ENCODE assay signal across 17 cellular contexts in genomic region chr7:17774248-17774647, GRCh38.
A peak's percentile ranks its signal among the peaks of the same experiment; 100 is the strongest.
DNase-seq lines count a peak whose midpoint lies in the region; ATAC-seq, FAIRE-seq and TF ChIP-seq lines count a peak whose summit lies in the region.
"Had no signal": no experiment of that assay in that cellular context is flagged by ENCODE, and none has a peak within 500 bp of the region (broad histone marks: within the 10 kb centered on the region; RNA-seq: fewer than 3 reads in every experiment).

No MANE protein-coding gene starts in this region.

- no peaks in the 10 kb centered on the region for H3K9me3 Mint-ChIP-seq in activated CD4-positive, alpha-beta memory T cell treated with anti-CD3 and anti-CD28 coated beads, Interleukin-2, amount 10 ng/mL, durations not matched to agents 7 days and 5 days

- no peaks in the 10 kb centered on the region for H3K36me3 ChIP-seq in left ventricle myocardium inferior
- H3K36me3 ChIP-seq in Panc1 (ENCODE audit: control insufficient read depth, insufficient read depth, low read length), result no peaks in the 10 kb centered on the region
- H3K36me3 ChIP-seq in aorta (ENCODE audit: control insufficient read depth in 1 of 2, insufficient read depth in 2 of 2, low read length in 1 of 2), result no peaks in the 10 kb centered on the region

- CTCF ChIA-PET in Panc1 (lab: Charles Lee), result interaction anchor here (0.6 kb wide), 1 partner anchor 873 kb away, joined by 3 read pairs; no protein-coding TSS in a partner anchor
- CTCF ChIA-PET in activated CD4-positive, alpha-beta memory T cell treated with anti-CD3 and anti-CD28 coated beads, Interleukin-2, amount 10 ng/mL, durations not matched to agents 7 days and 5 days (lab: Charles Lee), result interaction anchor here (0.8 kb wide), 1 partner anchor 93 kb away, joined by 3 read pairs; no protein-coding TSS in a partner anchor

- H3K36me3 Mint-ChIP-seq in activated CD4-positive, alpha-beta memory T cell treated with anti-CD3 and anti-CD28 coated beads, Interleukin-2, amount 10 ng/mL, durations not matched to agents 7 days and 5 days (ENCODE audit: low read depth), result no peaks in the 10 kb centered on the region

- WGBS in aorta, 2 donors, result 60 to 66% methylated on average over 2 of the region's 2 CpGs

- FAIRE-seq in GM12892 (lab: Jason Lieb, UNC), result no peak
- FAIRE-seq: keratinocyte had no signal

- intact Hi-C loops in Right ventricle myocardium superior (cut with DNase I) (no loop called here), left ventricle myocardium inferior (cut with micrococcal nuclease) (no loop called here), Panc1 (cut with micrococcal nuclease; ENCODE audit: unreplicated experiment) (loop anchor here (5.0 kb wide), 1 partner anchor 168 kb away; the partner anchor contains the start of gene SNX13), aorta (cut with DNase I) (no loop called here)

- H3K4me1 ChIP-seq in left ventricle myocardium inferior (peaks cover 33% of the 10 kb centered on the region), Panc1 (ENCODE audit: control insufficient read depth, insufficient read depth, low read length) (peaks cover 10% of the 10 kb centered on the region; the same call in 1 of the 2 replicates), aorta (ENCODE audit: control insufficient read depth in 1 of 2, insufficient read depth in 2 of 2, low read length in 2 of 2) (no peaks in the 10 kb centered on the region)

- no peaks in the 10 kb centered on the region for H3K27me3 Mint-ChIP-seq in activated CD4-positive, alpha-beta memory T cell treated with anti-CD3 and anti-CD28 coated beads, Interleukin-2, amount 10 ng/mL, durations not matched to agents 7 days and 5 days
- H3K27me3 Mint-ChIP-seq: B cell had no signal

- no TSS peak for BruUV-seq in Panc1 (replicated peaks; lab: Mats Ljungman, UMichigan)

- H3K4me3 ChIP-seq in left ventricle myocardium inferior (no peak overlapping the region), Panc1 (ENCODE audit: low read depth in 2 of 2, low read length in 2 of 2) (no peak overlapping the region), fibroblast of mammary gland (ENCODE audit: control insufficient read depth, low read depth, low read length) (no peak overlapping the region), aorta (ENCODE audit: low read length in 2 of 2) (no peak overlapping the region)

- ATAC-seq in Right ventricle myocardium superior (ENCODE audit: poor library complexity) (peak; percentile 38), Panc1 (peak; percentile 49; the same call in 1 of the 2 replicates), aorta (ENCODE audit: low FRiP score) (peak; percentile 33)

- H3K27ac ChIP-seq in left ventricle myocardium inferior (replicated peaks) (no peak overlapping the region), Panc1 (ENCODE audit: low read length) (no peak overlapping the region), aorta (ENCODE audit: low read depth in 1 of 2, low read length in 2 of 2) (no peak overlapping the region)

- H3K9me3 ChIP-seq in left ventricle myocardium inferior (replicated peaks) (no peaks in the 10 kb centered on the region), Panc1 (ENCODE audit: control insufficient read depth, insufficient read depth, low read depth, low read length) (no peaks in the 10 kb centered on the region), aorta (ENCODE audit: control insufficient read depth, low read length) (no peaks in the 10 kb centered on the region)

- no peak overlapping the region for H3K4me3 Mint-ChIP-seq in activated CD4-positive, alpha-beta memory T cell treated with anti-CD3 and anti-CD28 coated beads, Interleukin-2, amount 10 ng/mL, durations not matched to agents 7 days and 5 days
- H3K4me3 Mint-ChIP-seq: B cell had no signal

- TF ChIP-seq POLR2A in GM12892 (IDR thresholded peaks at IDR 0.05; ENCODE audit: low read depth, low read length), result no peak

- DNase-seq in Right ventricle myocardium superior, result no peak
- DNase-seq in left ventricle myocardium inferior, result no peak
- DNase-seq in Panc1 (ENCODE audit: low read depth, low spot score), result no peak
- peak; percentile 95 for DNase-seq in fibroblast of mammary gland (ENCODE audit: low read depth)
- no peak for DNase-seq in aorta
- DNase-seq in NCI-H2081 (lab: John Stamatoyannopoulos, UW), result no peak
- DNase-seq in activated CD4-positive, alpha-beta memory T cell treated with anti-CD3 and anti-CD28 coated beads, Interleukin-2, amount 10 ng/mL, durations not matched to agents 7 days and 5 days, result no peak
- DNase-seq in GM12892 (ENCODE audit: insufficient read length), result no peak
- DNase-seq: activated effector memory CD4-positive, alpha-beta T cell treated with anti-CD3 and anti-CD28 coated beads, Interleukin-2, amount 50 U/mL, for 16 hours; effector CD4-positive, alpha-beta T cell; NCI-H1930; occipital lobe; SHP77 treated with DMSO at 0.1 percent for 48 hours; stimulated activated CD4-positive, alpha-beta T cell treated with anti-CD3 and anti-CD28 coated beads, Interleukin-4, amount 100 ng/mL, for 24 hours; substantia nigra had no signal

- H3K27me3 ChIP-seq in left ventricle myocardium inferior (ENCODE audit: low read depth) (no peaks in the 10 kb centered on the region), Panc1 (ENCODE audit: control insufficient read depth, insufficient read depth, low read length) (no peaks in the 10 kb centered on the region; the same call in 1 of the 2 replicates), aorta (ENCODE audit: control insufficient read depth in 1 of 2, insufficient read depth in 2 of 2, low read length in 1 of 2) (no peaks in the 10 kb centered on the region)

- H3K27ac Mint-ChIP-seq in activated CD4-positive, alpha-beta memory T cell treated with anti-CD3 and anti-CD28 coated beads, Interleukin-2, amount 10 ng/mL, durations not matched to agents 7 days and 5 days, result no peak overlapping the region
- H3K27ac Mint-ChIP-seq: B cell had no signal

- in situ Hi-C loops in Panc1 (cut with HindIII; ENCODE audit: low pct_unique_long_range_greater_than_20kb, low sequenced_read_pairs), result no loop called here

- H3K4me1 Mint-ChIP-seq in activated CD4-positive, alpha-beta memory T cell treated with anti-CD3 and anti-CD28 coated beads, Interleukin-2, amount 10 ng/mL, durations not matched to agents 7 days and 5 days, result peaks cover 6% of the 10 kb centered on the region

- TF ChIP-seq CTCF in left ventricle myocardium inferior (IDR thresholded peaks at IDR 0.05; ENCODE audit: borderline replicate concordance) (no peak), Panc1 (IDR thresholded peaks at IDR 0.05) (no peak), fibroblast of mammary gland (conservative IDR thresholded peaks at IDR 0.05; ENCODE audit: control insufficient read depth, insufficient read depth, low read depth, low read length) (no peak)

- POLR2A ChIA-PET in Panc1 (lab: Charles Lee), result no interaction called here
- POLR2A ChIA-PET in activated CD4-positive, alpha-beta memory T cell treated with anti-CD3 and anti-CD28 coated beads, Interleukin-2, amount 10 ng/mL, durations not matched to agents 7 days and 5 days (lab: Charles Lee), result no interaction called here
